ENCODE assay signal across 8 cellular contexts in the genomic region with DNA sequence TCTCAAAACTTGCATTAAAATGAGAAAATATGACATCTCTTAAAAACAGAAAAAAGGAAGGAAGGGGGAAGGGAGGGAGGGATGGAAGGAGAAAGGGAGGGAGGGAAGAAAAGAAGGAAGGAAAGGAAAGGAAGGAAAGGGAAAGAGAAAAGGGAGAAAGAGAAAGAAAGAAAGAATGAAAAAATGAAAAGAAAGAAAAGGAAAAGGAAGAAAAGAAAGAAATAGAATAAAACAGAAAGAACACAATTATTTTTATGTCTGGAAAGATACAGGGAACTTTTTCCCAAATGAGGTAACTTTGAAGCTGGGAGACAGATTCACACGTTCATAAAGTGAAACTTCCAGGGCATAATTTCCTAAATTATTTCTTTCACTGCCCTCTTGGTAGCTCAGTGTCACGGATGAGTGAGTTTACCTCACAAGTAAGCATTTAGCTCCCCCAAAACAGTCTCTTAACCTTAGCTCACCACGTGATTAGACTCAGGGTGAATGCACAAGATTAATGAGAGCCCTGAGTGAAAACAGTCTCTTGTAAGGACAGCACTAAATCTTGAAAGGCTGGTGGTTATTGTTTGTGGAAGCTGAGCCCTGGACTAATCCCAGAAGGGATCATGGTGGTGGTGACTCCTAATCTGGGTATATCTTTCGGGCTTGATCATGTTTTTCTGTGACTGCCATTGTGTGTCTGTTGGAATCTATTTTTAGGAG.
DNase-seq lines count a peak whose midpoint lies in the region; ATAC-seq and TF ChIP-seq lines count a peak whose summit lies in the region.

No MANE protein-coding gene starts in this region.

- intact Hi-C loops in Calu3 (cut with micrococcal nuclease; ENCODE audit: unreplicated experiment) (loop anchor here (2.0 to 5.0 kb wide), 2 partner anchors 37 to 49 kb away; no protein-coding TSS in a partner anchor), left colon (cut with DNase I, micrococcal nuclease) (no loop called here)
- intact Hi-C loops in activated CD4-positive, alpha-beta memory T cell treated with anti-CD3 and anti-CD28 coated beads for 36 hours (cut with micrococcal nuclease), result no loop called here

- ATAC-seq in SK-N-SH treated with all-trans-retinoic acid at 6 μM for 48 hours (peak; percentile 47), left colon (no peak)
- ATAC-seq in naive thymus-derived CD8-positive, alpha-beta T cell, result no peak

- CTCF ChIA-PET in HEK293T (lab: Yijun Ruan, JAX), result no interaction called here
- CTCF ChIA-PET in Calu3 (lab: Charles Lee), result no interaction called here
- CTCF ChIA-PET in activated CD4-positive, alpha-beta memory T cell treated with anti-CD3 and anti-CD28 coated beads for 36 hours (lab: Charles Lee), result no interaction called here

- H3K4me1 Mint-ChIP-seq in nephron (peaks cover 48% of the 10 kb centered on the region), Calu3 (ENCODE audit: low read depth, unreplicated experiment) (peaks cover 10% of the 10 kb centered on the region)
- H3K4me1 Mint-ChIP-seq in activated CD4-positive, alpha-beta memory T cell treated with anti-CD3 and anti-CD28 coated beads for 36 hours (ENCODE audit: low read depth), result no peaks in the 10 kb centered on the region
- no peaks in the 10 kb centered on the region for H3K4me1 Mint-ChIP-seq in naive thymus-derived CD8-positive, alpha-beta T cell

- POLR2A ChIA-PET in HEK293T (lab: Yijun Ruan, JAX), result no interaction called here
- POLR2A ChIA-PET in activated CD4-positive, alpha-beta memory T cell treated with anti-CD3 and anti-CD28 coated beads for 36 hours (lab: Charles Lee), result no interaction called here
- POLR2A ChIA-PET in naive thymus-derived CD8-positive, alpha-beta T cell (lab: Charles Lee), result no interaction called here

- H3K9me3 Mint-ChIP-seq in nephron (peaks cover 7% of the 10 kb centered on the region), Calu3 (ENCODE audit: low read depth, unreplicated experiment) (no peaks in the 10 kb centered on the region)
- no peaks in the 10 kb centered on the region for H3K9me3 Mint-ChIP-seq in activated CD4-positive, alpha-beta memory T cell treated with anti-CD3 and anti-CD28 coated beads for 36 hours
- no peaks in the 10 kb centered on the region for H3K9me3 Mint-ChIP-seq in naive thymus-derived CD8-positive, alpha-beta T cell

- H3K36me3 Mint-ChIP-seq in nephron (ENCODE audit: low read depth), result no peaks in the 10 kb centered on the region
- no peaks in the 10 kb centered on the region for H3K36me3 Mint-ChIP-seq in Calu3 (ENCODE audit: insufficient read depth, unreplicated experiment)
- H3K36me3 Mint-ChIP-seq in activated CD4-positive, alpha-beta memory T cell treated with anti-CD3 and anti-CD28 coated beads for 36 hours, result no peaks in the 10 kb centered on the region
- H3K36me3 Mint-ChIP-seq in naive thymus-derived CD8-positive, alpha-beta T cell, result no peaks in the 10 kb centered on the region

- TF ChIP-seq CTCF in GM10266 (IDR thresholded peaks at IDR 0.05; ENCODE audit: control insufficient read depth, insufficient read depth, low read depth, missing control alignments), result no peak
- TF ChIP-seq CTCF in nephron (IDR thresholded peaks at IDR 0.05; ENCODE audit: unreplicated experiment in 3 of 3), result no peak
- TF ChIP-seq CTCF in Calu3 (IDR thresholded peaks at IDR 0.05; ENCODE audit: unreplicated experiment), result no peak

- H3K27me3 Mint-ChIP-seq in nephron (ENCODE audit: low read depth) (no peaks in the 10 kb centered on the region), Calu3 (ENCODE audit: unreplicated experiment) (no peaks in the 10 kb centered on the region)
- peaks cover 1% of the 10 kb centered on the region for H3K27me3 Mint-ChIP-seq in activated CD4-positive, alpha-beta memory T cell treated with anti-CD3 and anti-CD28 coated beads for 36 hours
- H3K27me3 Mint-ChIP-seq in naive thymus-derived CD8-positive, alpha-beta T cell, result no peaks in the 10 kb centered on the region

- H3K4me3 Mint-ChIP-seq in nephron (no peak overlapping the region), Calu3 (ENCODE audit: low read depth, unreplicated experiment) (no peak overlapping the region)
- no peak overlapping the region for H3K4me3 Mint-ChIP-seq in activated CD4-positive, alpha-beta memory T cell treated with anti-CD3 and anti-CD28 coated beads for 36 hours
- H3K4me3 Mint-ChIP-seq in naive thymus-derived CD8-positive, alpha-beta T cell, result no peak overlapping the region

- no TSS peak for BruUV-seq in Calu3 (replicated peaks; lab: Mats Ljungman, UMichigan)

- DNase-seq in GM10266 (ENCODE audit: extremely low spot score) (peak; percentile 40), HEK293T (ENCODE audit: extremely low spot score) (no peak), Calu3 (no peak), left colon (no peak)
- no peak for DNase-seq in activated CD4-positive, alpha-beta memory T cell treated with anti-CD3 and anti-CD28 coated beads for 36 hours
- DNase-seq in naive thymus-derived CD8-positive, alpha-beta T cell, result no peak

- H3K27ac Mint-ChIP-seq in nephron, result peak overlapping the region; percentile 77 to 95 (median 80)
- H3K27ac Mint-ChIP-seq in Calu3 (ENCODE audit: unreplicated experiment), result no peak overlapping the region
- H3K27ac Mint-ChIP-seq in activated CD4-positive, alpha-beta memory T cell treated with anti-CD3 and anti-CD28 coated beads for 36 hours, result no peak overlapping the region
- peak overlapping the region in 1 of 10 donors; percentile 73 for H3K27ac Mint-ChIP-seq in naive thymus-derived CD8-positive, alpha-beta T cell

TF ChIP-seq in HEK293T, 16 proteins besides CTCF, POLR2A, EP300 and RAD21:
- TF ChIP-seq, protein P1, sequence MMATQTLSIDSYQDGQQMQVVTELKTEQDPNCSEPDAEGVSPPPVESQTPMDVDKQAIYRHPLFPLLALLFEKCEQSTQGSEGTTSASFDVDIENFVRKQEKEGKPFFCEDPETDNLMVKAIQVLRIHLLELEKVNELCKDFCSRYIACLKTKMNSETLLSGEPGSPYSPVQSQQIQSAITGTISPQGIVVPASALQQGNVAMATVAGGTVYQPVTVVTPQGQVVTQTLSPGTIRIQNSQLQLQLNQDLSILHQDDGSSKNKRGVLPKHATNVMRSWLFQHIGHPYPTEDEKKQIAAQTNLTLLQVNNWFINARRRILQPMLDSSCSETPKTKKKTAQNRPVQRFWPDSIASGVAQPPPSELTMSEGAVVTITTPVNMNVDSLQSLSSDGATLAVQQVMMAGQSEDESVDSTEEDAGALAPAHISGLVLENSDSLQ (IDR thresholded peaks at IDR 0.05), result peak; percentile 49; the same call in 1 of the 2 replicates
- no peak for TF ChIP-seq FOXM1 (IDR thresholded peaks at IDR 0.05; ENCODE audit: borderline replicate concordance)

TF ChIP-seq in SK-N-SH treated with all-trans-retinoic acid at 6 μM for 48 hours, 23 proteins besides CTCF, POLR2A, EP300 and RAD21 (continues in another document):
- no peak for TF ChIP-seq BACH2 (CRISPR knock-in tag; IDR thresholded peaks at IDR 0.05; ENCODE audit: borderline replicate concordance)
- TF ChIP-seq PPARA (CRISPR knock-in tag; IDR thresholded peaks at IDR 0.05; ENCODE audit: borderline replicate concordance), result no peak
- TF ChIP-seq ESRRG (CRISPR knock-in tag; IDR thresholded peaks at IDR 0.05), result no peak
- no peak for TF ChIP-seq ARNTL (CRISPR knock-in tag; IDR thresholded peaks at IDR 0.05; ENCODE audit: borderline replicate concordance, low read depth)
- TF ChIP-seq, protein P2, sequence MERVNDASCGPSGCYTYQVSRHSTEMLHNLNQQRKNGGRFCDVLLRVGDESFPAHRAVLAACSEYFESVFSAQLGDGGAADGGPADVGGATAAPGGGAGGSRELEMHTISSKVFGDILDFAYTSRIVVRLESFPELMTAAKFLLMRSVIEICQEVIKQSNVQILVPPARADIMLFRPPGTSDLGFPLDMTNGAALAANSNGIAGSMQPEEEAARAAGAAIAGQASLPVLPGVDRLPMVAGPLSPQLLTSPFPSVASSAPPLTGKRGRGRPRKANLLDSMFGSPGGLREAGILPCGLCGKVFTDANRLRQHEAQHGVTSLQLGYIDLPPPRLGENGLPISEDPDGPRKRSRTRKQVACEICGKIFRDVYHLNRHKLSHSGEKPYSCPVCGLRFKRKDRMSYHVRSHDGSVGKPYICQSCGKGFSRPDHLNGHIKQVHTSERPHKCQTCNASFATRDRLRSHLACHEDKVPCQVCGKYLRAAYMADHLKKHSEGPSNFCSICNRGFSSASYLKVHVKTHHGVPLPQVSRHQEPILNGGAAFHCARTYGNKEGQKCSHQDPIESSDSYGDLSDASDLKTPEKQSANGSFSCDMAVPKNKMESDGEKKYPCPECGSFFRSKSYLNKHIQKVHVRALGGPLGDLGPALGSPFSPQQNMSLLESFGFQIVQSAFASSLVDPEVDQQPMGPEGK (CRISPR knock-in tag; IDR thresholded peaks at IDR 0.05; ENCODE audit: borderline replicate concordance), result no peak
- TF ChIP-seq ZFP30 (CRISPR knock-in tag; IDR thresholded peaks at IDR 0.05), result no peak
- no peak for TF ChIP-seq ZNF565 (CRISPR knock-in tag; conservative IDR thresholded peaks at IDR 0.05; ENCODE audit: low read depth)
- no peak for TF ChIP-seq RARB (CRISPR knock-in tag; IDR thresholded peaks at IDR 0.05)
- no peak for TF ChIP-seq ZC3H10 (CRISPR knock-in tag; IDR thresholded peaks at IDR 0.05)
- no peak for TF ChIP-seq GLIS3 (CRISPR knock-in tag; IDR thresholded peaks at IDR 0.05)
- TF ChIP-seq ZNF70 (CRISPR knock-in tag; IDR thresholded peaks at IDR 0.05), result no peak
- TF ChIP-seq, protein P3, sequence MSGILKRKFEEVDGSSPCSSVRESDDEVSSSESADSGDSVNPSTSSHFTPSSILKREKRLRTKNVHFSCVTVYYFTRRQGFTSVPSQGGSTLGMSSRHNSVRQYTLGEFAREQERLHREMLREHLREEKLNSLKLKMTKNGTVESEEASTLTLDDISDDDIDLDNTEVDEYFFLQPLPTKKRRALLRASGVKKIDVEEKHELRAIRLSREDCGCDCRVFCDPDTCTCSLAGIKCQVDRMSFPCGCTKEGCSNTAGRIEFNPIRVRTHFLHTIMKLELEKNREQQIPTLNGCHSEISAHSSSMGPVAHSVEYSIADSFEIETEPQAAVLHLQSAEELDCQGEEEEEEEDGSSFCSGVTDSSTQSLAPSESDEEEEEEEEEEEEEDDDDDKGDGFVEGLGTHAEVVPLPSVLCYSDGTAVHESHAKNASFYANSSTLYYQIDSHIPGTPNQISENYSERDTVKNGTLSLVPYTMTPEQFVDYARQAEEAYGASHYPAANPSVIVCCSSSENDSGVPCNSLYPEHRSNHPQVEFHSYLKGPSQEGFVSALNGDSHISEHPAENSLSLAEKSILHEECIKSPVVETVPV (CRISPR knock-in tag; IDR thresholded peaks at IDR 0.05), result no peak
- TF ChIP-seq TOX (CRISPR knock-in tag; IDR thresholded peaks at IDR 0.05; ENCODE audit: borderline replicate concordance), result no peak

Comparison
In these comparisons a context has a peak if more than half of its experiments do, and no peak if none do; other contexts are left out.
1. H3K27ac Mint-ChIP-seq: peak in nephron (3 of 3); none in Calu3 (single experiment) and activated CD4-positive, alpha-beta memory T cell treated with anti-CD3 and anti-CD28 coated beads for 36 hours (single experiment).